9 cellular contexts compared by ENCODE assay signal in the genomic region with DNA sequence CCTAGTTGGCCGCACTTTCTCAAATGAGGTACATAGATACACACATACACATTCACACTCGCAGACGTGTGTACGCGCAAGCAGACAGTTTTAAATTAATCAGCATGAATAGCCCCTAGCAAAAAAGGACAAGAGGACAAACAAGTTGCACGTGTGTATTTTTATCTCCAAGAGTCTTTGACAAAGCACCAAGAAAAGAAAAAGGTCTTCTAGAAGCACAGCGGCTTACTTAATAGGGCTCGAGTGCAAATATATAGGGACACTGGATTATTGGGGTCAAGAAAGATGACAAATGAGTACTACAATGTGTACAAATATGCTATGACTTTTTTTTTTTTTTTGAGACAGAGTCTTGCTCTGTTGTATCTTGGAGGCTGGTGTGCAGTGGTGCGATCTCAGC. TPM values are rescaled to one million over a fixed set of nuclear protein-coding genes. Genes with fewer than 3 reads are reported as not detected.
DNase-seq lines count a peak whose midpoint lies in the region; ATAC-seq, FAIRE-seq and TF ChIP-seq lines count a peak whose summit lies in the region.
"Had no signal": no experiment of that assay in that cellular context is flagged by ENCODE, and none has a peak within 500 bp of the region (broad histone marks: within the 10 kb centered on the region; RNA-seq: fewer than 3 reads in every experiment).

No MANE protein-coding gene starts in this region.

- H3K27ac Mint-ChIP-seq in activated naive CD4-positive, alpha-beta T cell treated with anti-CD3 and anti-CD28 coated beads for 36 hours, result peak overlapping the region; percentile 90
- H3K27ac Mint-ChIP-seq in activated B cell treated with CpG ODN at 0.5 μM for 24 hours, result peak overlapping the region; percentile 85

- H3K4me1 Mint-ChIP-seq in activated naive CD4-positive, alpha-beta T cell treated with anti-CD3 and anti-CD28 coated beads for 36 hours (ENCODE audit: low read depth), result peaks cover 19% of the 10 kb centered on the region
- peaks cover 40% of the 10 kb centered on the region for H3K4me1 Mint-ChIP-seq in activated B cell treated with CpG ODN at 0.5 μM for 24 hours

- CTCF ChIA-PET in activated naive CD4-positive, alpha-beta T cell treated with anti-CD3 and anti-CD28 coated beads for 36 hours (lab: Charles Lee), result interaction anchor here (1.0 to 7.4 kb wide), 6 partner anchors 118 to 306 kb away, joined by 7 to 159 read pairs (median 24); no protein-coding TSS in a partner anchor
- CTCF ChIA-PET in activated B cell treated with CpG ODN at 0.5 μM for 24 hours (lab: Charles Lee), result interaction anchor here (1.0 to 11.8 kb wide), 4 partner anchors 187 to 302 kb away, joined by 4 to 166 read pairs (median 30); no protein-coding TSS in a partner anchor

- peak overlapping the region; percentile 80 for H3K4me2 ChIP-seq in keratinocyte (ENCODE audit: control insufficient read depth, extremely low read depth, insufficient read depth, low read depth, low read length)

- TF ChIP-seq CTCF in activated B cell treated with CpG ODN at 0.5 μM for 24 hours (IDR thresholded peaks at IDR 0.05) (no peak), keratinocyte (optimal IDR thresholded peaks at IDR 0.05 in 1 of 3, IDR thresholded peaks at IDR 0.05 in 1 of 3, conservative IDR thresholded peaks at IDR 0.05 in 1 of 3; ENCODE audit: extremely low read depth in 1 of 3, insufficient read depth in 2 of 3, low read length in 3 of 3) (no peak), transverse colon (IDR thresholded peaks at IDR 0.05) (no peak)

- TF ChIP-seq POLR2A in transverse colon (IDR thresholded peaks at IDR 0.05), result no peak

- dilution Hi-C loops in keratinocyte (cut with MboI; ENCODE audit: extremely low pct_ligation_motif_present, low sequenced_read_pairs), result loop anchor here (25.0 kb wide), 1 partner anchor 309 kb away; no protein-coding TSS in a partner anchor

- H3K9ac ChIP-seq in keratinocyte (ENCODE audit: control insufficient read depth, extremely low read depth, insufficient read depth, low read length), result peak overlapping the region; percentile 76

- 79 to 83% methylated on average over 8 to 9 of the region's 9 CpGs for WGBS in transverse colon (ENCODE audit: low coverage in 1 of 2), 2 donors

- H3K4me3 ChIP-seq in keratinocyte (ENCODE audit: control insufficient read depth in 2 of 3, extremely low read depth in 1 of 3, insufficient read depth in 2 of 3, low read depth in 1 of 3, low read length in 3 of 3) (peak overlapping the region in 1 of 3 experiments; percentile 63), transverse colon (no peak overlapping the region)

- no peaks in the 10 kb centered on the region for H3K9me1 ChIP-seq in keratinocyte (ENCODE audit: control insufficient read depth, extremely low read depth, insufficient read depth, low read length)

- H2AFZ ChIP-seq in keratinocyte (ENCODE audit: control insufficient read depth, low read length), result peak overlapping the region; percentile 54

- intact Hi-C loops in activated naive CD4-positive, alpha-beta T cell treated with anti-CD3 and anti-CD28 coated beads for 36 hours (cut with micrococcal nuclease), result loop anchor here (2.0 to 5.0 kb wide), 2 partner anchors 650 to 734 kb away; partner anchors contain the start of gene SERPINB8
- intact Hi-C loops in activated B cell treated with CpG ODN at 0.5 μM for 24 hours (cut with micrococcal nuclease) (loop anchor here (2.0 to 5.0 kb wide), 4 partner anchors 46 to 799 kb away; partner anchors contain the start of genes KDSR, PHLPP1 and ZCCHC2), transverse colon (cut with DNase I; ENCODE audit: low total_unique reads) (loop anchor here (5.0 kb wide), 1 partner anchor 189 kb away; no protein-coding TSS in a partner anchor)

- DNase-seq in activated naive CD4-positive, alpha-beta T cell treated with anti-CD3 and anti-CD28 coated beads for 36 hours, result no peak
- DNase-seq in activated naive CD4-positive, alpha-beta T cell treated with anti-CD3 and anti-CD28 coated beads, Interleukin-2, amount 50 U/mL, for 16 hours, result no peak
- DNase-seq in activated B cell treated with CpG ODN at 0.5 μM for 24 hours, result no peak
- DNase-seq in keratinocyte (ENCODE audit: low read depth, low spot score), result no peak
- DNase-seq in transverse colon, result no peak
- DNase-seq in stimulated activated CD4-positive, alpha-beta T cell treated with anti-CD3 and anti-CD28 coated beads, Interleukin-4, amount 100 ng/mL, for 4 hours, result no peak
- DNase-seq in CD1c-positive myeloid dendritic cell (ENCODE audit: extremely low spot score), result no peak
- DNase-seq in stimulated activated naive CD4-positive, alpha-beta T cell (lab: John Stamatoyannopoulos, UW), result no peak

- no peaks in the 10 kb centered on the region for H3K79me2 ChIP-seq in keratinocyte (ENCODE audit: control insufficient read depth, insufficient read depth, low read length)

- H3K9me3 Mint-ChIP-seq in activated naive CD4-positive, alpha-beta T cell treated with anti-CD3 and anti-CD28 coated beads for 36 hours, result no peaks in the 10 kb centered on the region
- H3K9me3 Mint-ChIP-seq in activated B cell treated with CpG ODN at 0.5 μM for 24 hours, result no peaks in the 10 kb centered on the region

- POLR2A ChIA-PET in activated B cell treated with CpG ODN at 0.5 μM for 24 hours (lab: Charles Lee), result interaction anchor here (0.6 to 7.1 kb wide), 7 partner anchors 9 to 189 kb away, joined by 3 to 162 read pairs (median 4); no protein-coding TSS in a partner anchor

- H3K27me3 Mint-ChIP-seq in activated naive CD4-positive, alpha-beta T cell treated with anti-CD3 and anti-CD28 coated beads for 36 hours (ENCODE audit: low read depth), result no peaks in the 10 kb centered on the region
- no peaks in the 10 kb centered on the region for H3K27me3 Mint-ChIP-seq in activated B cell treated with CpG ODN at 0.5 μM for 24 hours

- H3K36me3 Mint-ChIP-seq in activated naive CD4-positive, alpha-beta T cell treated with anti-CD3 and anti-CD28 coated beads for 36 hours (ENCODE audit: low read depth), result peaks cover 24% of the 10 kb centered on the region
- peaks cover 31% of the 10 kb centered on the region for H3K36me3 Mint-ChIP-seq in activated B cell treated with CpG ODN at 0.5 μM for 24 hours (ENCODE audit: low read depth)

- H3K36me3 ChIP-seq in keratinocyte (ENCODE audit: control insufficient read depth in 2 of 2, extremely low read depth in 1 of 2, insufficient read depth in 2 of 2, low read length in 2 of 2) (no peaks in the 10 kb centered on the region), transverse colon (no peaks in the 10 kb centered on the region)
- H3K36me3 ChIP-seq: adrenal gland had no signal

- TF ChIP-seq EP300 in transverse colon (IDR thresholded peaks at IDR 0.05; ENCODE audit: low read depth), result no peak

- H3K27ac ChIP-seq in keratinocyte (ENCODE audit: control insufficient read depth, insufficient read depth, low read length), result no peak overlapping the region
- H3K27ac ChIP-seq in transverse colon, result peak overlapping the region; percentile 91 to 94 (median 92)

- in situ Hi-C loops in transverse colon (cut with MboI; ENCODE audit: low pct_ligation_motif_present in 1 of 4, low pct_unique_long_range_greater_than_20kb in 1 of 4, low sequenced_read_pairs in 3 of 4), result loop anchor here in 2 of 4 donors (10.0 kb wide), 2 partner anchors 186 to 306 kb away; no protein-coding TSS in a partner anchor

- ATAC-seq in activated B cell treated with CpG ODN at 0.5 μM for 24 hours (ENCODE audit: low read depth), result no peak

- H3K27me3 ChIP-seq in keratinocyte (ENCODE audit: control insufficient read depth, extremely low read depth, insufficient read depth, low read length), result peaks cover 10% of the 10 kb centered on the region
- H3K27me3 ChIP-seq in transverse colon, result no peaks in the 10 kb centered on the region

- H3K4me1 ChIP-seq in keratinocyte (ENCODE audit: control insufficient read depth, extremely low read depth, insufficient read depth, low read length) (peaks cover 20% of the 10 kb centered on the region), transverse colon (peaks cover 3 to 29% (median 20%) of the 10 kb centered on the region in 4 donors)

- H3K9me3 ChIP-seq in keratinocyte (ENCODE audit: control insufficient read depth, low read depth, low read length) (no peaks in the 10 kb centered on the region), transverse colon (no peaks in the 10 kb centered on the region)
- H3K9me3 ChIP-seq: adrenal gland had no signal

- H4K20me1 ChIP-seq in keratinocyte (ENCODE audit: control insufficient read depth, extremely low read depth, insufficient read depth, low read length), result no peaks in the 10 kb centered on the region

- no peak for FAIRE-seq in keratinocyte (lab: Jason Lieb, UNC)

- H3K4me3 Mint-ChIP-seq in activated naive CD4-positive, alpha-beta T cell treated with anti-CD3 and anti-CD28 coated beads for 36 hours, result peak overlapping the region; percentile 81
- peak overlapping the region; percentile 87 for H3K4me3 Mint-ChIP-seq in activated B cell treated with CpG ODN at 0.5 μM for 24 hours

RNA-seq across cellular contexts. Expression of gene BCL2, which starts 1.7 kb away (rescaled TPM):
- 10 to 100 TPM; 48.4 to 49.6 TPM for total RNA-seq in activated naive CD4-positive, alpha-beta T cell treated with anti-CD3 and anti-CD28 coated beads for 36 hours
- total RNA-seq in activated B cell treated with CpG ODN at 0.5 μM for 24 hours, result 125 and 145 TPM in 2 replicates
- 0.09 to 0.36 TPM (median 0.30 TPM) in 3 replicates for polyA plus RNA-seq in keratinocyte
- 0.31 TPM for polyA plus RNA-seq in keratinocyte (2011; ENCODE audit: low read depth)
- polyA plus RNA-seq in keratinocyte (2011; cell fraction: cytosol; rRNA removed), result 0.11 and 0.13 TPM in 2 replicates
- polyA plus RNA-seq in keratinocyte (2011; cell fraction: nucleus; rRNA removed), result 0.23 and 0.43 TPM in 2 replicates
- 0.30 and 0.39 TPM in 2 replicates for polyA plus RNA-seq in keratinocyte (2012; ENCODE audit: low replicate concordance)
- 0.23 to 0.36 TPM (median 0.32 TPM) in 3 replicates for polyA minus RNA-seq in keratinocyte
- polyA minus RNA-seq in keratinocyte (2011; cell fraction: cytosol; rRNA and poly(A)+ RNA removed), result 0.38 TPM
- 0.53 and 0.54 TPM in 2 replicates for polyA minus RNA-seq in keratinocyte (2011; cell fraction: nucleus; rRNA and poly(A)+ RNA removed)
- total RNA-seq in transverse colon, result 10 to 100 TPM; 14.3 to 34.8 (median 23.5) TPM

RNA-seq across cellular contexts. Expression of gene KDSR, which starts 45.7 kb away (rescaled TPM):
- 10 to 100 TPM; 75.2 to 81.5 TPM for total RNA-seq in activated naive CD4-positive, alpha-beta T cell treated with anti-CD3 and anti-CD28 coated beads for 36 hours
- 15.0 and 15.3 TPM in 2 replicates for total RNA-seq in activated B cell treated with CpG ODN at 0.5 μM for 24 hours
- polyA plus RNA-seq in keratinocyte, result 58.3 to 86.4 TPM (median 68.6 TPM) in 3 replicates
- 113 TPM for polyA plus RNA-seq in keratinocyte (2011; ENCODE audit: low read depth)
- polyA plus RNA-seq in keratinocyte (2011; cell fraction: cytosol; rRNA removed), result 58.8 and 75.5 TPM in 2 replicates
- 78.1 and 96.1 TPM in 2 replicates for polyA plus RNA-seq in keratinocyte (2011; cell fraction: nucleus; rRNA removed)
- 74.3 and 90.7 TPM in 2 replicates for polyA plus RNA-seq in keratinocyte (2012; ENCODE audit: low replicate concordance)
- polyA minus RNA-seq in keratinocyte, result 51.8 to 112 TPM (median 65.3 TPM) in 3 replicates
- polyA minus RNA-seq in keratinocyte (2011; cell fraction: cytosol; rRNA and poly(A)+ RNA removed), result 69.1 TPM
- polyA minus RNA-seq in keratinocyte (2011; cell fraction: nucleus; rRNA and poly(A)+ RNA removed), result 45.9 and 80.5 TPM in 2 replicates
- 10 to 100 TPM; 13.1 to 37.2 (median 28.3) TPM for total RNA-seq in transverse colon
